In genomic region chr6:140058846-140059245, GRCh38 we compare ENCODE assay signal across 1 cellular context.
TF ChIP-seq lines count a peak whose summit lies in the region.

No MANE protein-coding gene starts in this region.

TF ChIP-seq in H1, 55 proteins besides CTCF, POLR2A, EP300 and RAD21 (continued from another document):
- TF ChIP-seq, protein P1, sequence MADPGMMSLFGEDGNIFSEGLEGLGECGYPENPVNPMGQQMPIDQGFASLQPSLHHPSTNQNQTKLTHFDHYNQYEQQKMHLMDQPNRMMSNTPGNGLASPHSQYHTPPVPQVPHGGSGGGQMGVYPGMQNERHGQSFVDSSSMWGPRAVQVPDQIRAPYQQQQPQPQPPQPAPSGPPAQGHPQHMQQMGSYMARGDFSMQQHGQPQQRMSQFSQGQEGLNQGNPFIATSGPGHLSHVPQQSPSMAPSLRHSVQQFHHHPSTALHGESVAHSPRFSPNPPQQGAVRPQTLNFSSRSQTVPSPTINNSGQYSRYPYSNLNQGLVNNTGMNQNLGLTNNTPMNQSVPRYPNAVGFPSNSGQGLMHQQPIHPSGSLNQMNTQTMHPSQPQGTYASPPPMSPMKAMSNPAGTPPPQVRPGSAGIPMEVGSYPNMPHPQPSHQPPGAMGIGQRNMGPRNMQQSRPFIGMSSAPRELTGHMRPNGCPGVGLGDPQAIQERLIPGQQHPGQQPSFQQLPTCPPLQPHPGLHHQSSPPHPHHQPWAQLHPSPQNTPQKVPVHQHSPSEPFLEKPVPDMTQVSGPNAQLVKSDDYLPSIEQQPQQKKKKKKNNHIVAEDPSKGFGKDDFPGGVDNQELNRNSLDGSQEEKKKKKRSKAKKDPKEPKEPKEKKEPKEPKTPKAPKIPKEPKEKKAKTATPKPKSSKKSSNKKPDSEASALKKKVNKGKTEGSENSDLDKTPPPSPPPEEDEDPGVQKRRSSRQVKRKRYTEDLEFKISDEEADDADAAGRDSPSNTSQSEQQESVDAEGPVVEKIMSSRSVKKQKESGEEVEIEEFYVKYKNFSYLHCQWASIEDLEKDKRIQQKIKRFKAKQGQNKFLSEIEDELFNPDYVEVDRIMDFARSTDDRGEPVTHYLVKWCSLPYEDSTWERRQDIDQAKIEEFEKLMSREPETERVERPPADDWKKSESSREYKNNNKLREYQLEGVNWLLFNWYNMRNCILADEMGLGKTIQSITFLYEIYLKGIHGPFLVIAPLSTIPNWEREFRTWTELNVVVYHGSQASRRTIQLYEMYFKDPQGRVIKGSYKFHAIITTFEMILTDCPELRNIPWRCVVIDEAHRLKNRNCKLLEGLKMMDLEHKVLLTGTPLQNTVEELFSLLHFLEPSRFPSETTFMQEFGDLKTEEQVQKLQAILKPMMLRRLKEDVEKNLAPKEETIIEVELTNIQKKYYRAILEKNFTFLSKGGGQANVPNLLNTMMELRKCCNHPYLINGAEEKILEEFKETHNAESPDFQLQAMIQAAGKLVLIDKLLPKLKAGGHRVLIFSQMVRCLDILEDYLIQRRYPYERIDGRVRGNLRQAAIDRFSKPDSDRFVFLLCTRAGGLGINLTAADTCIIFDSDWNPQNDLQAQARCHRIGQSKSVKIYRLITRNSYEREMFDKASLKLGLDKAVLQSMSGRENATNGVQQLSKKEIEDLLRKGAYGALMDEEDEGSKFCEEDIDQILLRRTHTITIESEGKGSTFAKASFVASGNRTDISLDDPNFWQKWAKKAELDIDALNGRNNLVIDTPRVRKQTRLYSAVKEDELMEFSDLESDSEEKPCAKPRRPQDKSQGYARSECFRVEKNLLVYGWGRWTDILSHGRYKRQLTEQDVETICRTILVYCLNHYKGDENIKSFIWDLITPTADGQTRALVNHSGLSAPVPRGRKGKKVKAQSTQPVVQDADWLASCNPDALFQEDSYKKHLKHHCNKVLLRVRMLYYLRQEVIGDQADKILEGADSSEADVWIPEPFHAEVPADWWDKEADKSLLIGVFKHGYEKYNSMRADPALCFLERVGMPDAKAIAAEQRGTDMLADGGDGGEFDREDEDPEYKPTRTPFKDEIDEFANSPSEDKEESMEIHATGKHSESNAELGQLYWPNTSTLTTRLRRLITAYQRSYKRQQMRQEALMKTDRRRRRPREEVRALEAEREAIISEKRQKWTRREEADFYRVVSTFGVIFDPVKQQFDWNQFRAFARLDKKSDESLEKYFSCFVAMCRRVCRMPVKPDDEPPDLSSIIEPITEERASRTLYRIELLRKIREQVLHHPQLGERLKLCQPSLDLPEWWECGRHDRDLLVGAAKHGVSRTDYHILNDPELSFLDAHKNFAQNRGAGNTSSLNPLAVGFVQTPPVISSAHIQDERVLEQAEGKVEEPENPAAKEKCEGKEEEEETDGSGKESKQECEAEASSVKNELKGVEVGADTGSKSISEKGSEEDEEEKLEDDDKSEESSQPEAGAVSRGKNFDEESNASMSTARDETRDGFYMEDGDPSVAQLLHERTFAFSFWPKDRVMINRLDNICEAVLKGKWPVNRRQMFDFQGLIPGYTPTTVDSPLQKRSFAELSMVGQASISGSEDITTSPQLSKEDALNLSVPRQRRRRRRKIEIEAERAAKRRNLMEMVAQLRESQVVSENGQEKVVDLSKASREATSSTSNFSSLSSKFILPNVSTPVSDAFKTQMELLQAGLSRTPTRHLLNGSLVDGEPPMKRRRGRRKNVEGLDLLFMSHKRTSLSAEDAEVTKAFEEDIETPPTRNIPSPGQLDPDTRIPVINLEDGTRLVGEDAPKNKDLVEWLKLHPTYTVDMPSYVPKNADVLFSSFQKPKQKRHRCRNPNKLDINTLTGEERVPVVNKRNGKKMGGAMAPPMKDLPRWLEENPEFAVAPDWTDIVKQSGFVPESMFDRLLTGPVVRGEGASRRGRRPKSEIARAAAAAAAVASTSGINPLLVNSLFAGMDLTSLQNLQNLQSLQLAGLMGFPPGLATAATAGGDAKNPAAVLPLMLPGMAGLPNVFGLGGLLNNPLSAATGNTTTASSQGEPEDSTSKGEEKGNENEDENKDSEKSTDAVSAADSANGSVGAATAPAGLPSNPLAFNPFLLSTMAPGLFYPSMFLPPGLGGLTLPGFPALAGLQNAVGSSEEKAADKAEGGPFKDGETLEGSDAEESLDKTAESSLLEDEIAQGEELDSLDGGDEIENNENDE (IDR thresholded peaks at IDR 0.05; ENCODE audit: insufficient replicate concordance, low read length): no peak
- TF ChIP-seq HDAC6 (IDR thresholded peaks at IDR 0.05; ENCODE audit: low read depth, low read length) (no peak), TBP (IDR thresholded peaks at IDR 0.05; ENCODE audit: low read depth, low read length) (no peak), GTF2F1 (IDR thresholded peaks at IDR 0.05; ENCODE audit: borderline replicate concordance, low read depth, low read length) (no peak), SUZ12 (IDR thresholded peaks at IDR 0.05; ENCODE audit: low read length) (no peak), TAF1 (IDR thresholded peaks at IDR 0.05; ENCODE audit: low read depth, low read length) (no peak), BACH1 (IDR thresholded peaks at IDR 0.05; ENCODE audit: low read length) (no peak), SIRT6 (IDR thresholded peaks at IDR 0.05; ENCODE audit: low read length) (no peak), CHD1 (IDR thresholded peaks at IDR 0.05; ENCODE audit: low read depth, low read length) (no peak), SP4 (IDR thresholded peaks at IDR 0.05; ENCODE audit: low read length) (no peak), EGR1 (IDR thresholded peaks at IDR 0.05; ENCODE audit: borderline replicate concordance, low read depth, low read length) (no peak), PHF8 (conservative IDR thresholded peaks at IDR 0.05; ENCODE audit: low read depth, low read length) (no peak), EZH2 (IDR thresholded peaks at IDR 0.05; ENCODE audit: low read depth, low read length, severe bottlenecking) (no peak), FOSL1 (IDR thresholded peaks at IDR 0.05; ENCODE audit: insufficient read depth, low read depth, low read length) (no peak), CHD2 (IDR thresholded peaks at IDR 0.05; ENCODE audit: low read length) (no peak), CTBP2 (IDR thresholded peaks at IDR 0.05; ENCODE audit: borderline replicate concordance, insufficient read depth, insufficient read length, low read length) (no peak)
